Comparison of ENCODE assay signal across 8 cellular contexts in genomic region chr9:10268500-10269485, GRCh38.
DNase-seq lines count a peak whose midpoint lies in the region; ATAC-seq and TF ChIP-seq lines count a peak whose summit lies in the region.

No MANE protein-coding gene starts in this region.

- POLR2A ChIA-PET in HEK293T (lab: Yijun Ruan, JAX): no interaction called here

- H3K4me3 ChIP-seq in choroid plexus epithelial cell (ENCODE audit: low read depth, low read length) (peak overlapping the region; percentile 27), gastroesophageal sphincter (no peak overlapping the region)

- no peak for TF ChIP-seq POLR2A in gastroesophageal sphincter (IDR thresholded peaks at IDR 0.05)

- no peak for ATAC-seq in gastroesophageal sphincter

- no peak overlapping the region for H3K27ac ChIP-seq in gastroesophageal sphincter

- 14 to 19% methylated on average over 5 to 8 of the region's 8 CpGs for WGBS in gastroesophageal sphincter (ENCODE audit: low coverage in 1 of 2), 2 donors

- no peaks in the 10 kb centered on the region for H3K27me3 ChIP-seq in gastroesophageal sphincter

- DNase-seq in DMS153 (lab: John Stamatoyannopoulos, UW) (peak; percentile 55), HEK293T (ENCODE audit: extremely low spot score) (peak; percentile 25), NCI-H2107 treated with DMSO at 0.1 percent for 48 hours (lab: John Stamatoyannopoulos, UW; ENCODE audit: unreplicated experiment) (peak; percentile 58), choroid plexus epithelial cell (ENCODE audit: low read depth) (peak; percentile 73), midbrain (lab: John Stamatoyannopoulos, UW) (peak; percentile 67), NCI-H2227 (lab: John Stamatoyannopoulos, UW; ENCODE audit: unreplicated experiment) (no peak), OCI-M2 (lab: John Stamatoyannopoulos, UW; ENCODE audit: unreplicated experiment) (no peak)

- CTCF ChIA-PET in HEK293T (lab: Yijun Ruan, JAX): interaction anchor here (0.6 to 1.9 kb wide), 5 partner anchors 21 to 260 kb away, joined by 3 to 6 read pairs (median 5); no protein-coding TSS in a partner anchor

- no peaks in the 10 kb centered on the region for H3K36me3 ChIP-seq in gastroesophageal sphincter

- peaks cover 0 to 4% (median 0%) of the 10 kb centered on the region in 3 donors for H3K4me1 ChIP-seq in gastroesophageal sphincter

- no peaks in the 10 kb centered on the region for H3K9me3 ChIP-seq in gastroesophageal sphincter

- no peak for TF ChIP-seq EP300 in gastroesophageal sphincter (IDR thresholded peaks at IDR 0.05)

- TF ChIP-seq CTCF in choroid plexus epithelial cell (conservative IDR thresholded peaks at IDR 0.05; ENCODE audit: low read depth, low read length) (peak; percentile 82), gastroesophageal sphincter (IDR thresholded peaks at IDR 0.05) (peak in 1 of 4 experiments; percentile 19)

TF ChIP-seq in HEK293T, 16 proteins besides CTCF, POLR2A, EP300 and RAD21:
- no peak for TF ChIP-seq ELF4 (IDR thresholded peaks at IDR 0.05)
- no peak for TF ChIP-seq TARDBP (IDR thresholded peaks at IDR 0.05)
- TF ChIP-seq LEF1 (IDR thresholded peaks at IDR 0.05; ENCODE audit: borderline replicate concordance): no peak
- no peak for TF ChIP-seq SUZ12 (IDR thresholded peaks at IDR 0.05)

Comparison
In these comparisons a context has a peak if more than half of its experiments do, and no peak if none do; other contexts are left out.
1. DNase-seq: peak in DMS153 (single experiment), HEK293T (single experiment), NCI-H2107 treated with DMSO at 0.1 percent for 48 hours (single experiment), choroid plexus epithelial cell (single experiment) and midbrain (single experiment); none in NCI-H2227 (single experiment) and OCI-M2 (single experiment).